ENCODE assay signal across 20 cellular contexts in genomic region chr1:236137285-236137852, GRCh38. TPM values are rescaled to one million over a fixed set of nuclear protein-coding genes. Genes with fewer than 3 reads are reported as not detected.
A peak's percentile ranks its signal among the peaks of the same experiment; 100 is the strongest.
DNase-seq lines count a peak whose midpoint lies in the region; ATAC-seq and TF ChIP-seq lines count a peak whose summit lies in the region.
"Had no signal": no experiment of that assay in that cellular context is flagged by ENCODE, and none has a peak within 500 bp of the region (broad histone marks: within the 10 kb centered on the region; RNA-seq: fewer than 3 reads in every experiment).

No MANE protein-coding gene starts in this region.

- H3K4me1 Mint-ChIP-seq in chondrocyte (ENCODE audit: low read depth), result peaks cover 5% of the 10 kb centered on the region

- peaks cover 13% of the 10 kb centered on the region for H3K4me1 ChIP-seq in left ventricle myocardium inferior
- H3K4me1 ChIP-seq: prostate gland, SJCRH30 had no signal

- intact Hi-C loops in left ventricle myocardium inferior (cut with micrococcal nuclease), result no loop called here

- H3K27ac Mint-ChIP-seq in chondrocyte (ENCODE audit: unreplicated experiment), result no peak overlapping the region
- H3K27ac Mint-ChIP-seq: memory B cell; naive thymus-derived CD8-positive, alpha-beta T cell had no signal

- H3K27ac ChIP-seq in C4-2B (no peak overlapping the region), left ventricle myocardium inferior (replicated peaks) (no peak overlapping the region)
- H3K27ac ChIP-seq: prostate gland, SJCRH30, suprapubic skin had no signal

- H3K36me3 ChIP-seq in left ventricle myocardium inferior, result no peaks in the 10 kb centered on the region
- H3K36me3 ChIP-seq: HAP-1, prostate gland, SJCRH30, suprapubic skin had no signal

- H3K9me3 ChIP-seq in left ventricle myocardium inferior (replicated peaks), result no peaks in the 10 kb centered on the region
- H3K9me3 ChIP-seq: HAP-1, prostate gland, SJCRH30, suprapubic skin had no signal

- TF ChIP-seq CTCF in C4-2B (conservative IDR thresholded peaks at IDR 0.05) (peak; percentile 18), GM12873 (IDR thresholded peaks at IDR 0.05; ENCODE audit: insufficient read depth, low read depth, low read length, missing control alignments) (peak; percentile 59), chondrocyte (IDR thresholded peaks at IDR 0.05) (peak; percentile 23), left ventricle myocardium inferior (IDR thresholded peaks at IDR 0.05; ENCODE audit: borderline replicate concordance) (no peak)

- no peaks in the 10 kb centered on the region for H3K36me3 Mint-ChIP-seq in chondrocyte (ENCODE audit: low read depth)
- H3K36me3 Mint-ChIP-seq: memory B cell; naive thymus-derived CD8-positive, alpha-beta T cell had no signal

- no peaks in the 10 kb centered on the region for H3K9me3 Mint-ChIP-seq in chondrocyte (ENCODE audit: low read depth)
- H3K9me3 Mint-ChIP-seq: naive thymus-derived CD8-positive, alpha-beta T cell had no signal

- ATAC-seq in left lobe of liver, result no peak
- no peak for ATAC-seq in GM18520 (IDR thresholded peaks at IDR 0.05; ENCODE audit: unreplicated experiment)
- ATAC-seq: naive thymus-derived CD8-positive, alpha-beta T cell had no signal

- peaks cover 57% of the 10 kb centered on the region for H3K27me3 Mint-ChIP-seq in chondrocyte (ENCODE audit: low read depth)

- peaks cover 17% of the 10 kb centered on the region for H3K27me3 ChIP-seq in left ventricle myocardium inferior (ENCODE audit: low read depth)
- H3K27me3 ChIP-seq: SJCRH30, suprapubic skin had no signal

- H3K4me3 ChIP-seq in left ventricle myocardium inferior, result no peak overlapping the region
- H3K4me3 ChIP-seq: HAP-1, prostate gland, SJCRH30, smooth muscle cell, suprapubic skin had no signal

- DNase-seq in NAMALWA (ENCODE audit: low spot score) (peak; percentile 41), chondrocyte (ENCODE audit: low spot score) (no peak), left ventricle myocardium inferior (no peak), left lobe of liver (ENCODE audit: low spot score) (no peak)
- no peak for DNase-seq in stimulated activated CD4-positive, alpha-beta T cell treated with anti-CD3 and anti-CD28 coated beads, Interleukin-4, amount 100 ng/mL, for 1 hour
- DNase-seq: activated effector memory CD4-positive, alpha-beta T cell treated with Interleukin-2 at 50 U/mL for 16 hours; effector CD4-positive, alpha-beta T cell; naive thymus-derived CD8-positive, alpha-beta T cell; NCI-H1092; NCI-H2081 treated with DMSO at 0.1 percent for 48 hours; NCI-H524 treated with DMSO at 0.1 percent for 48 hours; SJCRH30 had no signal

- H3K4me3 Mint-ChIP-seq in chondrocyte (ENCODE audit: unreplicated experiment), result no peak overlapping the region
- H3K4me3 Mint-ChIP-seq: memory B cell; naive thymus-derived CD8-positive, alpha-beta T cell had no signal

RNA-seq across cellular contexts. Expression of gene GPR137B, which starts 5.0 kb away (rescaled TPM):
- total RNA-seq in chondrocyte, result 12.2 to 13.4 TPM (median 13.1 TPM) in 3 replicates
- total RNA-seq in left ventricle myocardium inferior, result 36.7 TPM
- total RNA-seq in left lobe of liver, result 4.5 TPM
